Comparison of ENCODE assay signal across 10 cellular contexts in genomic region chr15:100438570-100438969, GRCh38.
DNase-seq lines count a peak whose midpoint lies in the region; ATAC-seq and TF ChIP-seq lines count a peak whose summit lies in the region.
"Had no signal": no experiment of that assay in that cellular context is flagged by ENCODE, and none has a peak within 500 bp of the region (broad histone marks: within the 10 kb centered on the region; RNA-seq: fewer than 3 reads in every experiment).

No MANE protein-coding gene starts in this region.

- TF ChIP-seq CTCF in left lung (IDR thresholded peaks at IDR 0.05) = no peak

- H3K4me1 ChIP-seq in left lung (peaks cover 0 to 7% of the 10 kb centered on the region in 2 donors), aorta (ENCODE audit: control insufficient read depth in 1 of 2, insufficient read depth in 2 of 2, low read length in 2 of 2) (no peaks in the 10 kb centered on the region)

- H3K36me3 Mint-ChIP-seq in activated T-helper 1 cell treated with anti-CD3 and anti-CD28 coated beads, Interleukin-12 subunit alpha, Interleukin-12 subunit beta, Interleukin-2, Interleukin-4 antibody, amounts not matched to agents 30 ng/mL and 10 ng/mL and 1 ng/mL, durations not matched to agents 14 hours and 24 hours and 36 hours (ENCODE audit: low read depth) = no peaks in the 10 kb centered on the region
- H3K36me3 Mint-ChIP-seq in activated T-cell treated with anti-CD3 and anti-CD28 coated beads, Interleukin-2, amount 50 U/mL, for 24 hours (ENCODE audit: low read depth) = no peaks in the 10 kb centered on the region

- H3K9me3 ChIP-seq in left lung = no peaks in the 10 kb centered on the region
- no peaks in the 10 kb centered on the region for H3K9me3 ChIP-seq in aorta (ENCODE audit: control insufficient read depth, low read length)
- H3K9me3 ChIP-seq: BLaER1 treated with 17β-estradiol and CSF1 and Interleukin-3, amounts not matched to agents 10 nM and 100 nM; suprapubic skin had no signal

- H3K9me3 Mint-ChIP-seq in activated T-helper 1 cell treated with anti-CD3 and anti-CD28 coated beads, Interleukin-12 subunit alpha, Interleukin-12 subunit beta, Interleukin-2, Interleukin-4 antibody, amounts not matched to agents 30 ng/mL and 10 ng/mL and 1 ng/mL, durations not matched to agents 14 hours and 24 hours and 36 hours = no peaks in the 10 kb centered on the region
- H3K9me3 Mint-ChIP-seq in activated T-cell treated with anti-CD3 and anti-CD28 coated beads, Interleukin-2, amount 50 U/mL, for 24 hours = no peaks in the 10 kb centered on the region

- H3K4me3 ChIP-seq in left lung (no peak overlapping the region), aorta (ENCODE audit: low read length in 2 of 2) (no peak overlapping the region)
- H3K4me3 ChIP-seq: BLaER1 treated with 17β-estradiol and CSF1 and Interleukin-3, amounts not matched to agents 10 nM and 100 nM; suprapubic skin had no signal

- H3K36me3 ChIP-seq in left lung (no peaks in the 10 kb centered on the region), aorta (ENCODE audit: control insufficient read depth in 1 of 2, insufficient read depth in 2 of 2, low read length in 1 of 2) (no peaks in the 10 kb centered on the region)
- H3K36me3 ChIP-seq: BLaER1 treated with 17β-estradiol and CSF1 and Interleukin-3, amounts not matched to agents 10 nM and 100 nM; suprapubic skin had no signal

- no peak overlapping the region for H3K4me3 Mint-ChIP-seq in activated T-helper 1 cell treated with anti-CD3 and anti-CD28 coated beads, Interleukin-12 subunit alpha, Interleukin-12 subunit beta, Interleukin-2, Interleukin-4 antibody, amounts not matched to agents 30 ng/mL and 10 ng/mL and 1 ng/mL, durations not matched to agents 14 hours and 24 hours and 36 hours
- no peak overlapping the region for H3K4me3 Mint-ChIP-seq in activated T-cell treated with anti-CD3 and anti-CD28 coated beads, Interleukin-2, amount 50 U/mL, for 24 hours

- H3K27me3 Mint-ChIP-seq in activated T-helper 1 cell treated with anti-CD3 and anti-CD28 coated beads, Interleukin-12 subunit alpha, Interleukin-12 subunit beta, Interleukin-2, Interleukin-4 antibody, amounts not matched to agents 30 ng/mL and 10 ng/mL and 1 ng/mL, durations not matched to agents 14 hours and 24 hours and 36 hours (ENCODE audit: insufficient read depth) = peaks cover 3% of the 10 kb centered on the region
- H3K27me3 Mint-ChIP-seq in activated T-cell treated with anti-CD3 and anti-CD28 coated beads, Interleukin-2, amount 50 U/mL, for 24 hours = no peaks in the 10 kb centered on the region

- peak; percentile 26 for ATAC-seq in left lung
- ATAC-seq in aorta (ENCODE audit: low FRiP score) = no peak
- no peak for ATAC-seq in GM18909 (IDR thresholded peaks at IDR 0.05; ENCODE audit: poor library complexity, unreplicated experiment)

- no peak overlapping the region for H3K27ac Mint-ChIP-seq in activated T-helper 1 cell treated with anti-CD3 and anti-CD28 coated beads, Interleukin-12 subunit alpha, Interleukin-12 subunit beta, Interleukin-2, Interleukin-4 antibody, amounts not matched to agents 30 ng/mL and 10 ng/mL and 1 ng/mL, durations not matched to agents 14 hours and 24 hours and 36 hours
- no peak overlapping the region for H3K27ac Mint-ChIP-seq in activated T-cell treated with anti-CD3 and anti-CD28 coated beads, Interleukin-2, amount 50 U/mL, for 24 hours

- no peaks in the 10 kb centered on the region for H3K27me3 ChIP-seq in left lung
- H3K27me3 ChIP-seq in aorta (ENCODE audit: control insufficient read depth in 1 of 2, insufficient read depth in 2 of 2, low read length in 1 of 2) = no peaks in the 10 kb centered on the region
- H3K27me3 ChIP-seq: BLaER1 treated with 17β-estradiol and CSF1 and Interleukin-3, amounts not matched to agents 10 nM and 100 nM; suprapubic skin had no signal

- no peak overlapping the region for H3K27ac ChIP-seq in left lung
- H3K27ac ChIP-seq in aorta (ENCODE audit: low read depth in 1 of 2, low read length in 2 of 2) = no peak overlapping the region
- H3K27ac ChIP-seq: BLaER1 treated with 17β-estradiol and CSF1 and Interleukin-3, amounts not matched to agents 10 nM and 100 nM; suprapubic skin had no signal

- DNase-seq in activated T-helper 1 cell treated with Interleukin-2 at 50 U/mL for 16 hours (ENCODE audit: low read depth) (peak; percentile 0), NCI-H1105 (lab: John Stamatoyannopoulos, UW) (peak; percentile 91), left lung (peak in 1 of 2 donors; percentile 46), aorta (peak; percentile 69 to 80), NK-92 (lab: John Stamatoyannopoulos, UW; ENCODE audit: unreplicated experiment) (no peak)
- DNase-seq in activated T-helper 1 cell treated with anti-CD3 and anti-CD28 coated beads, Interleukin-12 subunit alpha, Interleukin-12 subunit beta, Interleukin-2, Interleukin-4 antibody, amounts not matched to agents 30 ng/mL and 10 ng/mL and 1 ng/mL, durations not matched to agents 14 hours and 24 hours and 36 hours (ENCODE audit: low spot score) = no peak
- peak; percentile 34 for DNase-seq in activated T-cell treated with anti-CD3 and anti-CD28 coated beads, Interleukin-2, amount 50 U/mL, for 24 hours

- 12 to 23% methylated on average over 2 of the region's 2 CpGs for WGBS in aorta, 2 donors

- intact Hi-C loops in activated T-helper 1 cell treated with anti-CD3 and anti-CD28 coated beads, Interleukin-12 subunit alpha, Interleukin-12 subunit beta, Interleukin-2, Interleukin-4 antibody, amounts not matched to agents 30 ng/mL and 10 ng/mL and 1 ng/mL, durations not matched to agents 14 hours and 24 hours and 36 hours (cut with micrococcal nuclease) = no loop called here
- intact Hi-C loops in left lung (cut with DNase I) (no loop called here), aorta (cut with DNase I) (no loop called here)

- no peaks in the 10 kb centered on the region for H3K4me1 Mint-ChIP-seq in activated T-helper 1 cell treated with anti-CD3 and anti-CD28 coated beads, Interleukin-12 subunit alpha, Interleukin-12 subunit beta, Interleukin-2, Interleukin-4 antibody, amounts not matched to agents 30 ng/mL and 10 ng/mL and 1 ng/mL, durations not matched to agents 14 hours and 24 hours and 36 hours (ENCODE audit: low read depth)
- H3K4me1 Mint-ChIP-seq in activated T-cell treated with anti-CD3 and anti-CD28 coated beads, Interleukin-2, amount 50 U/mL, for 24 hours (ENCODE audit: low read depth) = peaks cover 4% of the 10 kb centered on the region

Comparison
In these comparisons a context has a peak if more than half of its experiments do, and no peak if none do; other contexts are left out.
1. DNase-seq: peak in activated T-helper 1 cell treated with Interleukin-2 at 50 U/mL for 16 hours (single experiment), NCI-H1105 (single experiment), activated T-cell treated with anti-CD3 and anti-CD28 coated beads, Interleukin-2, amount 50 U/mL, for 24 hours (single experiment) and aorta (2 of 2); none in activated T-helper 1 cell treated with anti-CD3 and anti-CD28 coated beads, Interleukin-12 subunit alpha, Interleukin-12 subunit beta, Interleukin-2, Interleukin-4 antibody, amounts not matched to agents 30 ng/mL and 10 ng/mL and 1 ng/mL, durations not matched to agents 14 hours and 24 hours and 36 hours (single experiment) and NK-92 (single experiment).